Comparison of ENCODE assay signal across 8 cellular contexts in genomic region chr2:9473308-9473984, GRCh38. TPM values are rescaled to one million over a fixed set of nuclear protein-coding genes. Genes with fewer than 3 reads are reported as not detected.
A peak's percentile ranks its signal among the peaks of the same experiment; 100 is the strongest.
DNase-seq lines count a peak whose midpoint lies in the region; ATAC-seq and TF ChIP-seq lines count a peak whose summit lies in the region.

No MANE protein-coding gene starts in this region.

- H3K4me1 ChIP-seq in fibroblast of lung (ENCODE audit: control insufficient read depth, extremely low read depth, insufficient read depth, low read length) = peaks cover 5% of the 10 kb centered on the region
- peaks cover 25% of the 10 kb centered on the region for H3K4me1 ChIP-seq in psoas muscle
- peaks cover 0 to 3% of the 10 kb centered on the region in 2 donors for H3K4me1 ChIP-seq in aorta (ENCODE audit: control insufficient read depth in 1 of 2, insufficient read depth in 2 of 2, low read length in 2 of 2)

- H3K9ac ChIP-seq in fibroblast of lung (ENCODE audit: insufficient read depth, low read length) = no peak overlapping the region

- H3K4me3 ChIP-seq in AG10803 (ENCODE audit: low read length) = peak overlapping the region; percentile 79
- peak overlapping the region in 2 of 4 experiments; percentile 56 to 86 for H3K4me3 ChIP-seq in fibroblast of lung (replicated peaks in 1 of 4; ENCODE audit: control extremely low read depth in 1 of 4, insufficient read depth in 1 of 4, low read depth in 3 of 4, low read length in 4 of 4)
- H3K4me3 ChIP-seq in psoas muscle = peak overlapping the region; percentile 86
- no peak overlapping the region for H3K4me3 ChIP-seq in aorta (ENCODE audit: low read length in 2 of 2)

- TF ChIP-seq CTCF in AG10803 (conservative IDR thresholded peaks at IDR 0.05; ENCODE audit: low read length) (peak; percentile 9; the same call in 1 of the 2 replicates), VCaP (conservative IDR thresholded peaks at IDR 0.05) (no peak; the same call in 1 of the 2 replicates), fibroblast of lung (conservative IDR thresholded peaks at IDR 0.05 in 1 of 2, IDR thresholded peaks at IDR 0.05 in 1 of 2; ENCODE audit: low read depth in 1 of 2, low read length in 2 of 2) (no peak), psoas muscle (IDR thresholded peaks at IDR 0.05) (no peak)

- H3K79me2 ChIP-seq in fibroblast of lung (ENCODE audit: control insufficient read depth, insufficient read depth, low read length) = peaks cover 23% of the 10 kb centered on the region

- ATAC-seq in GM21390 (IDR thresholded peaks at IDR 0.05; ENCODE audit: unreplicated experiment) = peak; percentile 6
- peak in 2 of 4 donors; percentile 0 to 1 for ATAC-seq in psoas muscle
- ATAC-seq in aorta (ENCODE audit: low FRiP score) = no peak

- H3K36me3 ChIP-seq in fibroblast of lung (ENCODE audit: control insufficient read depth, insufficient read depth, low read length) = peaks cover 7% of the 10 kb centered on the region
- peaks cover 0 to 43% of the 10 kb centered on the region in 2 donors for H3K36me3 ChIP-seq in psoas muscle (ENCODE audit: insufficient read depth in 1 of 2, low read depth in 1 of 2)
- H3K36me3 ChIP-seq in aorta (ENCODE audit: control insufficient read depth in 1 of 2, insufficient read depth in 2 of 2, low read length in 1 of 2) = no peaks in the 10 kb centered on the region

- peak overlapping the region; percentile 75 for H2AFZ ChIP-seq in fibroblast of lung (ENCODE audit: low read length)

- peak overlapping the region; percentile 89 for H3K4me2 ChIP-seq in fibroblast of lung (ENCODE audit: extremely low read depth, insufficient read depth, low read length)

- intact Hi-C loops in psoas muscle (cut with DNase I) = no loop called here
- intact Hi-C loops in aorta (cut with DNase I) = loop anchor here in 1 of 2 donors (5.0 kb wide), 2 partner anchors 51 to 159 kb away; partner anchors contain the start of genes CPSF3, ITGB1BP1 and YWHAQ

- DNase-seq in AG10803 (ENCODE audit: low read depth) (no peak), fibroblast of lung (ENCODE audit: low read depth in 2 of 2) (no peak), psoas muscle (no peak), NCI-H2029 treated with DMSO at 0.1 percent for 48 hours (lab: John Stamatoyannopoulos, UW) (no peak), aorta (no peak), middle frontal gyrus (ENCODE audit: extremely low spot score, low spot score) (no peak)

- H3K9me3 ChIP-seq in fibroblast of lung (ENCODE audit: control insufficient read depth, insufficient read depth, low read depth, low read length) (no peaks in the 10 kb centered on the region), psoas muscle (no peaks in the 10 kb centered on the region), aorta (ENCODE audit: control insufficient read depth, low read length) (no peaks in the 10 kb centered on the region)

- H4K20me1 ChIP-seq in fibroblast of lung (ENCODE audit: control insufficient read depth, extremely low read depth, insufficient read depth, low read length) = no peaks in the 10 kb centered on the region

- H3K27ac ChIP-seq in VCaP (peak overlapping the region; percentile 87; the same call in 1 of the 2 replicates), fibroblast of lung (ENCODE audit: insufficient read depth, low read length) (peak overlapping the region; percentile 91), psoas muscle (peak overlapping the region; percentile 87), aorta (ENCODE audit: low read depth in 1 of 2, low read length in 2 of 2) (no peak overlapping the region)

- 42 to 49% (median 47%) methylated on average over 24 of the region's 24 CpGs for WGBS in psoas muscle, 3 donors
- 32 to 35% methylated on average over 24 of the region's 24 CpGs for whole genome bisulfite sequencing in aorta, 2 donors

- H3K27me3 ChIP-seq in fibroblast of lung (ENCODE audit: control insufficient read depth, insufficient read depth, low read length) (no peaks in the 10 kb centered on the region), psoas muscle (ENCODE audit: insufficient read depth in 3 of 3, low read length in 2 of 3) (no peaks in the 10 kb centered on the region), aorta (ENCODE audit: control insufficient read depth in 1 of 2, insufficient read depth in 2 of 2, low read length in 1 of 2) (no peaks in the 10 kb centered on the region)

RNA-seq across cellular contexts. Expression of gene IAH1, which starts 0.9 kb away (rescaled TPM):
- total RNA-seq in fibroblast of lung = 84.7 and 92.5 TPM in 2 replicates
- polyA plus RNA-seq in fibroblast of lung = 119 and 127 TPM in 2 replicates
- 105 and 106 TPM in 2 replicates for polyA plus RNA-seq in fibroblast of lung (2012)
- polyA minus RNA-seq in fibroblast of lung (ENCODE audit: low replicate concordance) = 48.0 and 52.6 TPM in 2 replicates
- total RNA-seq in psoas muscle = 10 to 100 TPM; 46.4 to 60.2 (median 50.9) TPM
- 10 to 100 TPM; 30.1 to 63.0 (median 31.6) TPM for polyA plus RNA-seq in psoas muscle
- 10 to 100 TPM; 45.6 to 52.2 TPM for total RNA-seq in aorta
- polyA plus RNA-seq in aorta = 10 to 100 TPM; 64.9 to 72.9 TPM

RNA-seq across cellular contexts. Expression of gene CPSF3, which starts 50.0 kb away (rescaled TPM):
- total RNA-seq in fibroblast of lung (46.2 and 53.0 TPM in 2 replicates), psoas muscle (10 to 100 TPM; 14.4 to 21.8 (median 17.8) TPM), aorta (10 to 100 TPM; 16.2 to 20.4 TPM)
- polyA plus RNA-seq in fibroblast of lung (48.6 and 54.1 TPM in 2 replicates), psoas muscle (10 to 100 TPM; 11.3 to 21.7 (median 19.3) TPM), aorta (10 to 100 TPM; 12.9 to 13.2 TPM)
- 38.9 and 49.5 TPM in 2 replicates for polyA plus RNA-seq in fibroblast of lung (2012)
- 10.1 and 21.8 TPM in 2 replicates for polyA minus RNA-seq in fibroblast of lung (ENCODE audit: low replicate concordance)

RNA-seq across cellular contexts. Expression of gene ITGB1BP1, which starts 50.1 kb away (rescaled TPM):
- total RNA-seq in fibroblast of lung (44.4 and 44.6 TPM in 2 replicates), psoas muscle (100 to 1,000 TPM in 1 of 4 donors, 10 to 100 TPM in 3; 47.5 to 138 (median 69.2) TPM), aorta (100 to 1,000 TPM; 112 to 121 TPM)
- polyA plus RNA-seq in fibroblast of lung (107 and 131 TPM in 2 replicates), psoas muscle (100 to 1,000 TPM in 1 of 3 donors, 10 to 100 TPM in 2; 74.1 to 116 (median 94.9) TPM), aorta (100 to 1,000 TPM; 151 to 168 TPM)
- 211 and 219 TPM in 2 replicates for polyA plus RNA-seq in fibroblast of lung (2012)
- 20.5 and 24.2 TPM in 2 replicates for polyA minus RNA-seq in fibroblast of lung (ENCODE audit: low replicate concordance)

Comparison
In these comparisons a context has a peak if more than half of its experiments do, and no peak if none do; other contexts are left out.
1. H3K4me3 ChIP-seq: peak in AG10803 (single experiment) and psoas muscle (single experiment); none in aorta (0 of 2).
2. H3K27ac ChIP-seq: peak in VCaP (single experiment), fibroblast of lung (single experiment) and psoas muscle (single experiment); none in aorta (0 of 2).